In the genomic region with DNA sequence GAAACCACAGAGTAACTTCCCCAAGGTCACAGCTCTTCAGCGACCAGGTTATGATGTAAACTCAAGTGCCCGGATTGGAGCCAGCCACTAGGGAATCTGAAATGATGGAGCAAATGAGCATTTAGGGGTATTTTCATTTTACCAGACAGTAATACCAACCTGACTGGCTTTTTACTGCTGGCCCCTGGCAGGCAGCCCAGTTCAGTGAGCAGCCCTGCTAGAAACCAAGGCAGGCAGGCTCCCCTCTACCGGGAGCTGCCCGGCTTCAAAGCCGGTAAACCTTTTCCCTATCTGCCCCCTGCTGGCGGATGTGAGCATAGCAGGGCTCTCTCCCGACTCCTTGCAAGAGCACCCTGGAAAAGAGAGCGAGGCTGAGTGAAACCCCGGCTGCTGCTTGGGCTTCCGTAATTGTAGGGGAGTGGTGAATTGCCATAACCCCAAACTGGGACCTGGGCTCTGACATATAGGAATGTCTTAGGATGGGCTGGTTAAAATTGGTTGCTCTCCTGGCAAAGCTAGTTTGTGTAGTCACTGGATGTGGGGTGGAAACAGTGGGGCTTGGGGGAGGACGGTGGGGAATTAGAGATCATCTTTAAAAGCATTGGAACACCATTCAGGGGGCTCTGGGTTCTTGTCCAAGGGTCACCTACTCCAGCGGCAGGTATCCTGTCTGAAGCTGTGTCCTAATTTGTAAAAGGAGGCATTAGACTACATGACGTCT, we compare ENCODE assay signal across 1 cellular context.
A peak's percentile ranks its signal among the peaks of the same experiment; 100 is the strongest.
TF ChIP-seq lines count a peak whose summit lies in the region.

No MANE protein-coding gene starts in this region.

TF ChIP-seq in K562, 482 proteins besides CTCF, POLR2A, EP300 and RAD21:
- peak; percentile 38; the same call in 1 of the 2 replicates for TF ChIP-seq RB1 (IDR thresholded peaks at IDR 0.05; ENCODE audit: low read depth)
- TF ChIP-seq STAG1 (CRISPR knock-in tag; IDR thresholded peaks at IDR 0.05; ENCODE audit: borderline replicate concordance), result peak; percentile 45; the same call in 1 of the 2 replicates
- TF ChIP-seq NBN (IDR thresholded peaks at IDR 0.05; ENCODE audit: low read depth), result no peak
- TF ChIP-seq, protein P1, sequence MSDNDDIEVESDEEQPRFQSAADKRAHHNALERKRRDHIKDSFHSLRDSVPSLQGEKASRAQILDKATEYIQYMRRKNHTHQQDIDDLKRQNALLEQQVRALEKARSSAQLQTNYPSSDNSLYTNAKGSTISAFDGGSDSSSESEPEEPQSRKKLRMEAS (CRISPR knock-in tag; IDR thresholded peaks at IDR 0.05), result no peak
- 0 out of 2 replicates have a peak, but pooled peaks have one; percentile 25 for TF ChIP-seq ETV5 (CRISPR knock-in tag; IDR thresholded peaks at IDR 0.05; ENCODE audit: low read depth)
- TF ChIP-seq MIER1 (IDR thresholded peaks at IDR 0.05; ENCODE audit: low read depth), result no peak
- TF ChIP-seq NFE2L1 (tag; IDR thresholded peaks at IDR 0.05; ENCODE audit: borderline replicate concordance, low read depth), result no peak
- 0 out of 2 replicates have a peak, but pooled peaks have one; percentile 3 for TF ChIP-seq BHLHE40 (IDR thresholded peaks at IDR 0.05; ENCODE audit: low read length)
- peak; percentile 84 for TF ChIP-seq SMC3 (conservative IDR thresholded peaks at IDR 0.05; ENCODE audit: insufficient read depth, low read depth, low read length)
- TF ChIP-seq, protein P2, sequence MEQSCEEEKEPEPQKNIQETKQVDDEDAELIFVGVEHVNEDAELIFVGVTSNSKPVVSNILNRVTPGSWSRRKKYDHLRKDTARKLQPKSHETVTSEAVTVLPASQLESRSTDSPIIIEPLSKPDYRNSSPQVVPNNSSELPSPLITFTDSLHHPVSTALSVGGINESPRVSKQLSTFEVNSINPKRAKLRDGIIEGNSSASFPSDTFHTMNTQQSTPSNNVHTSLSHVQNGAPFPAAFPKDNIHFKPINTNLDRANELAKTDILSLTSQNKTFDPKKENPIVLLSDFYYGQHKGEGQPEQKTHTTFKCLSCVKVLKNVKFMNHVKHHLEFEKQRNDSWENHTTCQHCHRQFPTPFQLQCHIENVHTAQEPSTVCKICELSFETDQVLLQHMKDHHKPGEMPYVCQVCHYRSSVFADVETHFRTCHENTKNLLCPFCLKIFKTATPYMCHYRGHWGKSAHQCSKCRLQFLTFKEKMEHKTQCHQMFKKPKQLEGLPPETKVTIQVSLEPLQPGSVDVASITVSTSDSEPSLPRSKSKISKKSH (CRISPR knock-in tag; IDR thresholded peaks at IDR 0.05), result no peak
- TF ChIP-seq CTBP1 (IDR thresholded peaks at IDR 0.05; ENCODE audit: borderline replicate concordance), result peak; percentile 38; the same call in 1 of the 2 replicates
- peak; percentile 33; the same call in 1 of the 2 replicates for TF ChIP-seq NFIC (IDR thresholded peaks at IDR 0.05)
- TF ChIP-seq, protein P3, sequence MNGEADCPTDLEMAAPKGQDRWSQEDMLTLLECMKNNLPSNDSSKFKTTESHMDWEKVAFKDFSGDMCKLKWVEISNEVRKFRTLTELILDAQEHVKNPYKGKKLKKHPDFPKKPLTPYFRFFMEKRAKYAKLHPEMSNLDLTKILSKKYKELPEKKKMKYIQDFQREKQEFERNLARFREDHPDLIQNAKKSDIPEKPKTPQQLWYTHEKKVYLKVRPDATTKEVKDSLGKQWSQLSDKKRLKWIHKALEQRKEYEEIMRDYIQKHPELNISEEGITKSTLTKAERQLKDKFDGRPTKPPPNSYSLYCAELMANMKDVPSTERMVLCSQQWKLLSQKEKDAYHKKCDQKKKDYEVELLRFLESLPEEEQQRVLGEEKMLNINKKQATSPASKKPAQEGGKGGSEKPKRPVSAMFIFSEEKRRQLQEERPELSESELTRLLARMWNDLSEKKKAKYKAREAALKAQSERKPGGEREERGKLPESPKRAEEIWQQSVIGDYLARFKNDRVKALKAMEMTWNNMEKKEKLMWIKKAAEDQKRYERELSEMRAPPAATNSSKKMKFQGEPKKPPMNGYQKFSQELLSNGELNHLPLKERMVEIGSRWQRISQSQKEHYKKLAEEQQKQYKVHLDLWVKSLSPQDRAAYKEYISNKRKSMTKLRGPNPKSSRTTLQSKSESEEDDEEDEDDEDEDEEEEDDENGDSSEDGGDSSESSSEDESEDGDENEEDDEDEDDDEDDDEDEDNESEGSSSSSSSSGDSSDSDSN (IDR thresholded peaks at IDR 0.05; ENCODE audit: borderline replicate concordance in 1 of 2, low read depth in 2 of 2, low read length in 2 of 2), result 0 out of 4 replicates have a peak, but pooled peaks of 1 of the 2 experiments have one; percentile 35
- no peak for TF ChIP-seq MAFF (IDR thresholded peaks at IDR 0.05; ENCODE audit: low read length)
- TF ChIP-seq, protein P4, sequence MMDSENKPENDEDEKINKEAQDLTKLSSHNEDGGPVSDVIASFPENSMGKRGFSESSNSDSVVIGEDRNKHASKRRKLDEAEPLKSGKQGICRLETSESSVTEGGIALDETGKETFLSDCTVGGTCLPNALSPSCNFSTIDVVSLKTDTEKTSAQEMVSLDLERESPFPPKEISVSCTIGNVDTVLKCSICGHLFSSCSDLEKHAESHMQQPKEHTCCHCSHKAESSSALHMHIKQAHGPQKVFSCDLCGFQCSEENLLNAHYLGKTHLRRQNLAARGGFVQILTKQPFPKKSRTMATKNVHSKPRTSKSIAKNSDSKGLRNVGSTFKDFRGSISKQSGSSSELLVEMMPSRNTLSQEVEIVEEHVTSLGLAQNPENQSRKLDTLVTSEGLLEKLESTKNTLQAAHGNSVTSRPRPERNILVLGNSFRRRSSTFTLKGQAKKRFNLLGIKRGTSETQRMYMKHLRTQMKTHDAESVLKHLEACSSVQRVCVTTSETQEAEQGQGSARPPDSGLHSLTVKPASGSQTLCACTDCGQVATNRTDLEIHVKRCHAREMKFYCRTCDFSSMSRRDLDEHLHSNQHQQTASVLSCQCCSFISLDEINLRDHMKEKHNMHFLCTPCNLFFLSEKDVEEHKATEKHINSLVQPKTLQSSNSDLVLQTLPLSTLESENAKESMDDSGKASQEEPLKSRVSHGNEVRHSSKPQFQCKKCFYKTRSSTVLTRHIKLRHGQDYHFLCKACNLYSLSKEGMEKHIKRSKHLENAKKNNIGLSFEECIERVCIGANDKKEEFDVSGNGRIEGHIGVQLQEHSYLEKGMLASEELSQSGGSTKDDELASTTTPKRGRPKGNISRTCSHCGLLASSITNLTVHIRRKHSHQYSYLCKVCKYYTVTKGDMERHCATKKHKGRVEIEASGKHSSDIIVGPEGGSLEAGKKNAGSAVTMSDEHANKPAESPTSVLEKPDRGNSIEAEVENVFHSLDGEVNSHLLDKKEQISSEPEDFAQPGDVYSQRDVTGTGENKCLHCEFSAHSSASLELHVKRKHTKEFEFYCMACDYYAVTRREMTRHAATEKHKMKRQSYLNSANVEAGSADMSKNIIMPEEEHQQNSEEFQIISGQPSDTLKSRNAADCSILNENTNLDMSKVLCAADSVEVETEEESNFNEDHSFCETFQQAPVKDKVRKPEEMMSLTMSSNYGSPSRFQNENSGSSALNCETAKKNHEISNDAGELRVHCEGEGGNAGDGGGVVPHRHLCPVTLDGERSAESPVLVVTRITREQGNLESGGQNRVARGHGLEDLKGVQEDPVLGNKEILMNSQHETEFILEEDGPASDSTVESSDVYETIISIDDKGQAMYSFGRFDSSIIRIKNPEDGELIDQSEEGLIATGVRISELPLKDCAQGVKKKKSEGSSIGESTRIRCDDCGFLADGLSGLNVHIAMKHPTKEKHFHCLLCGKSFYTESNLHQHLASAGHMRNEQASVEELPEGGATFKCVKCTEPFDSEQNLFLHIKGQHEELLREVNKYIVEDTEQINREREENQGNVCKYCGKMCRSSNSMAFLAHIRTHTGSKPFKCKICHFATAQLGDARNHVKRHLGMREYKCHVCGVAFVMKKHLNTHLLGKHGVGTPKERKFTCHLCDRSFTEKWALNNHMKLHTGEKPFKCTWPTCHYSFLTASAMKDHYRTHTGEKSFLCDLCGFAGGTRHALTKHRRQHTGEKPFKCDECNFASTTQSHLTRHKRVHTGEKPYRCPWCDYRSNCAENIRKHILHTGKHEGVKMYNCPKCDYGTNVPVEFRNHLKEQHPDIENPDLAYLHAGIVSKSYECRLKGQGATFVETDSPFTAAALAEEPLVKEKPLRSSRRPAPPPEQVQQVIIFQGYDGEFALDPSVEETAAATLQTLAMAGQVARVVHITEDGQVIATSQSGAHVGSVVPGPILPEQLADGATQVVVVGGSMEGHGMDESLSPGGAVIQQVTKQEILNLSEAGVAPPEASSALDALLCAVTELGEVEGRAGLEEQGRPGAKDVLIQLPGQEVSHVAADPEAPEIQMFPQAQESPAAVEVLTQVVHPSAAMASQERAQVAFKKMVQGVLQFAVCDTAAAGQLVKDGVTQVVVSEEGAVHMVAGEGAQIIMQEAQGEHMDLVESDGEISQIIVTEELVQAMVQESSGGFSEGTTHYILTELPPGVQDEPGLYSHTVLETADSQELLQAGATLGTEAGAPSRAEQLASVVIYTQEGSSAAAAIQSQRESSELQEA (IDR thresholded peaks at IDR 0.05; ENCODE audit: low read depth), result 0 out of 2 replicates have a peak, but pooled peaks have one; percentile 31
- peak; percentile 19 for TF ChIP-seq TBP (optimal IDR thresholded peaks at IDR 0.05; ENCODE audit: low read depth, low read length)
- TF ChIP-seq JUND (IDR thresholded peaks at IDR 0.05; ENCODE audit: borderline replicate concordance, low read depth, low read length), result peak; percentile 36; the same call in 1 of the 2 replicates
- no peak; the same call in 2 of the 3 replicates for TF ChIP-seq JUND (tag; IDR thresholded peaks at IDR 0.05; ENCODE audit: borderline replicate concordance, low read depth, low read length)
- no peak for TF ChIP-seq TGIF2 (CRISPR knock-in tag; IDR thresholded peaks at IDR 0.05)
- no peak for TF ChIP-seq TOE1 (IDR thresholded peaks at IDR 0.05; ENCODE audit: borderline replicate concordance)
- no peak for TF ChIP-seq TOE1 (CRISPR knock-in tag; IDR thresholded peaks at IDR 0.05; ENCODE audit: borderline replicate concordance, low read depth)
- TF ChIP-seq, protein P5, sequence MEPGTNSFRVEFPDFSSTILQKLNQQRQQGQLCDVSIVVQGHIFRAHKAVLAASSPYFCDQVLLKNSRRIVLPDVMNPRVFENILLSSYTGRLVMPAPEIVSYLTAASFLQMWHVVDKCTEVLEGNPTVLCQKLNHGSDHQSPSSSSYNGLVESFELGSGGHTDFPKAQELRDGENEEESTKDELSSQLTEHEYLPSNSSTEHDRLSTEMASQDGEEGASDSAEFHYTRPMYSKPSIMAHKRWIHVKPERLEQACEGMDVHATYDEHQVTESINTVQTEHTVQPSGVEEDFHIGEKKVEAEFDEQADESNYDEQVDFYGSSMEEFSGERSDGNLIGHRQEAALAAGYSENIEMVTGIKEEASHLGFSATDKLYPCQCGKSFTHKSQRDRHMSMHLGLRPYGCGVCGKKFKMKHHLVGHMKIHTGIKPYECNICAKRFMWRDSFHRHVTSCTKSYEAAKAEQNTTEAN (CRISPR knock-in tag; IDR thresholded peaks at IDR 0.05), result no peak
- TF ChIP-seq, protein P6, sequence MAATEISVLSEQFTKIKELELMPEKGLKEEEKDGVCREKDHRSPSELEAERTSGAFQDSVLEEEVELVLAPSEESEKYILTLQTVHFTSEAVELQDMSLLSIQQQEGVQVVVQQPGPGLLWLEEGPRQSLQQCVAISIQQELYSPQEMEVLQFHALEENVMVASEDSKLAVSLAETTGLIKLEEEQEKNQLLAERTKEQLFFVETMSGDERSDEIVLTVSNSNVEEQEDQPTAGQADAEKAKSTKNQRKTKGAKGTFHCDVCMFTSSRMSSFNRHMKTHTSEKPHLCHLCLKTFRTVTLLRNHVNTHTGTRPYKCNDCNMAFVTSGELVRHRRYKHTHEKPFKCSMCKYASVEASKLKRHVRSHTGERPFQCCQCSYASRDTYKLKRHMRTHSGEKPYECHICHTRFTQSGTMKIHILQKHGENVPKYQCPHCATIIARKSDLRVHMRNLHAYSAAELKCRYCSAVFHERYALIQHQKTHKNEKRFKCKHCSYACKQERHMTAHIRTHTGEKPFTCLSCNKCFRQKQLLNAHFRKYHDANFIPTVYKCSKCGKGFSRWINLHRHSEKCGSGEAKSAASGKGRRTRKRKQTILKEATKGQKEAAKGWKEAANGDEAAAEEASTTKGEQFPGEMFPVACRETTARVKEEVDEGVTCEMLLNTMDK (IDR thresholded peaks at IDR 0.05; ENCODE audit: borderline replicate concordance, insufficient read depth, low read depth, low read length, poor library complexity, severe bottlenecking), result peak; percentile 37
- TF ChIP-seq ETV6 (IDR thresholded peaks at IDR 0.05; ENCODE audit: borderline replicate concordance in 1 of 2, low read depth in 2 of 2, low read length in 1 of 2), result no peak
- TF ChIP-seq ETV6 (CRISPR knock-in tag; IDR thresholded peaks at IDR 0.05; ENCODE audit: borderline replicate concordance), result no peak
- TF ChIP-seq, protein P7, sequence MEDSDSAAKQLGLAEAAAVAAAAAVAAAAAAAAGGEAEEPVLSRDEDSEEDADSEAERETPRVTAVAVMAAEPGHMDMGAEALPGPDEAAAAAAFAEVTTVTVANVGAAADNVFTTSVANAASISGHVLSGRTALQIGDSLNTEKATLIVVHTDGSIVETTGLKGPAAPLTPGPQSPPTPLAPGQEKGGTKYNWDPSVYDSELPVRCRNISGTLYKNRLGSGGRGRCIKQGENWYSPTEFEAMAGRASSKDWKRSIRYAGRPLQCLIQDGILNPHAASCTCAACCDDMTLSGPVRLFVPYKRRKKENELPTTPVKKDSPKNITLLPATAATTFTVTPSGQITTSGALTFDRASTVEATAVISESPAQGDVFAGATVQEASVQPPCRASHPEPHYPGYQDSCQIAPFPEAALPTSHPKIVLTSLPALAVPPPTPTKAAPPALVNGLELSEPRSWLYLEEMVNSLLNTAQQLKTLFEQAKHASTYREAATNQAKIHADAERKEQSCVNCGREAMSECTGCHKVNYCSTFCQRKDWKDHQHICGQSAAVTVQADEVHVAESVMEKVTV (CRISPR knock-in tag; IDR thresholded peaks at IDR 0.05), result peak; percentile 49; the same call in 1 of the 2 replicates
- TF ChIP-seq, protein P8, sequence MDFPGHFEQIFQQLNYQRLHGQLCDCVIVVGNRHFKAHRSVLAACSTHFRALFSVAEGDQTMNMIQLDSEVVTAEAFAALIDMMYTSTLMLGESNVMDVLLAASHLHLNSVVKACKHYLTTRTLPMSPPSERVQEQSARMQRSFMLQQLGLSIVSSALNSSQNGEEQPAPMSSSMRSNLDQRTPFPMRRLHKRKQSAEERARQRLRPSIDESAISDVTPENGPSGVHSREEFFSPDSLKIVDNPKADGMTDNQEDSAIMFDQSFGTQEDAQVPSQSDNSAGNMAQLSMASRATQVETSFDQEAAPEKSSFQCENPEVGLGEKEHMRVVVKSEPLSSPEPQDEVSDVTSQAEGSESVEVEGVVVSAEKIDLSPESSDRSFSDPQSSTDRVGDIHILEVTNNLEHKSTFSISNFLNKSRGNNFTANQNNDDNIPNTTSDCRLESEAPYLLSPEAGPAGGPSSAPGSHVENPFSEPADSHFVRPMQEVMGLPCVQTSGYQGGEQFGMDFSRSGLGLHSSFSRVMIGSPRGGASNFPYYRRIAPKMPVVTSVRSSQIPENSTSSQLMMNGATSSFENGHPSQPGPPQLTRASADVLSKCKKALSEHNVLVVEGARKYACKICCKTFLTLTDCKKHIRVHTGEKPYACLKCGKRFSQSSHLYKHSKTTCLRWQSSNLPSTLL (IDR thresholded peaks at IDR 0.05), result no peak
- no peak for TF ChIP-seq NFE2 (IDR thresholded peaks at IDR 0.05; ENCODE audit: low read depth)
- no peak for TF ChIP-seq LCOR (CRISPR knock-in tag; IDR thresholded peaks at IDR 0.05)
- TF ChIP-seq CEBPG (CRISPR knock-in tag; IDR thresholded peaks at IDR 0.05), result no peak
- TF ChIP-seq CEBPG (tag; conservative IDR thresholded peaks at IDR 0.05 in 1 of 2, IDR thresholded peaks at IDR 0.05 in 1 of 2), result no peak
- no peak for TF ChIP-seq OTX1 (CRISPR knock-in tag; IDR thresholded peaks at IDR 0.05)
- no peak for TF ChIP-seq PHTF2 (CRISPR knock-in tag; IDR thresholded peaks at IDR 0.05)
- no peak for TF ChIP-seq SNIP1 (IDR thresholded peaks at IDR 0.05; ENCODE audit: low read depth)
- TF ChIP-seq GABPB2 (CRISPR knock-in tag; conservative IDR thresholded peaks at IDR 0.05), result no peak
